In the genomic region with DNA sequence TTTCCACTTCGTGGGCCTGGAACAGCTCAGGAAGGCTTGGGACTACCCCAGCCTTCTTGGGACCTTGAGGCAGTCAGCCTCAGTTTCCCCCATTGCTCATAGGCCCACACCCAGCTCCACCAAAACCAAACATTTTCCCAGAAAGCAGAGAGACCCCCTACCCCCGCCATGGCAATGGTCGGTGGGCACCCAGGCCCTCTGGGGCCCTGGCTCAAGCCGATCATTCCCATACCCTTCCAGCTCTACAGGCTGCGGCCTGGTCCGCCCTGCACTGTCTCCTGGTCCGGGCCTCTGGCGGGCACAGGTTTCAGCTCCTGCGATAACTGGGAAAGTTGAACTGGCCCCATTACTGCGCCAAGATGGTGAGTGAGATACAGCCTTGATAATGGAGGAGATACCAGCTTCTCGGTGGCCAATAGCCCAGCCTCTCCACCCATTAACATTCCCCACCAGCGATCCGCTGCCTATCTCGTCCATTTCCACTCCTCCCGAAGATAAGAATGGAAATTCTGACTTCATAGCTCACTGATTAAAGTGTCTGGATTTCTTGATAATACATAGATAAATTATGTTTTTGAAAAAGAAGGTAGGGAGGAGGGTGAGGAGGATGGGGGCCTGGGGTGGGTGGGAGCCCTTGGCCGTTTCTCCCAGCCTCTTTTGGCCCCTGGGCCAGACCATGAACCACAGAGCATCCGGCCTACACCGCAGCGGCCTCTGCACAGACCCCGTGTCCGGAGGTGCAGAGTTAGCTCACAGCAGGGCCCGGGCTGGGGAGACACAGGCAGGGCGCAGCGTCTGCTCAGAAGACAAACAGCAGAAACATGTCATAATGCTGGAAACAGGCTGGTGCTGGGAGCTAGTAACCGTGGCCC, we compare ENCODE assay signal across 11 cellular contexts. TPM values are rescaled to one million over a fixed set of nuclear protein-coding genes. Genes with fewer than 3 reads are reported as not detected.
DNase-seq lines count a peak whose midpoint lies in the region; ATAC-seq and TF ChIP-seq lines count a peak whose summit lies in the region.
"Had no signal": no experiment of that assay in that cellular context is flagged by ENCODE, and none has a peak within 500 bp of the region (broad histone marks: within the 10 kb centered on the region; RNA-seq: fewer than 3 reads in every experiment).

No MANE protein-coding gene starts in this region.

- no peaks in the 10 kb centered on the region for H3K27me3 Mint-ChIP-seq in type B pancreatic cell

- no peak for TF ChIP-seq CTCF in fibroblast of the aortic adventitia (IDR thresholded peaks at IDR 0.05; ENCODE audit: insufficient read depth, low read length)
- TF ChIP-seq CTCF in type B pancreatic cell (conservative IDR thresholded peaks at IDR 0.05) = no peak

- H3K4me1 Mint-ChIP-seq in type B pancreatic cell (ENCODE audit: unreplicated experiment) = peaks cover 5% of the 10 kb centered on the region

- H3K27ac Mint-ChIP-seq in type B pancreatic cell = no peak overlapping the region

- peak; percentile 60 for DNase-seq in left cardiac atrium
- no peak for DNase-seq in Right ventricle myocardium superior
- DNase-seq in RPMI7951 (ENCODE audit: low read depth) = peak; percentile 47
- peak; percentile 83 for DNase-seq in fibroblast of the aortic adventitia (ENCODE audit: low read depth)
- DNase-seq in type B pancreatic cell (ENCODE audit: extremely low spot score, unreplicated experiment) = no peak
- no peak for DNase-seq in stimulated activated CD4-positive, alpha-beta T cell treated with anti-CD3 and anti-CD28 coated beads, Interleukin-4, amount 100 ng/mL, for 1 hour
- DNase-seq in ecto neural progenitor cell (ENCODE audit: low spot score) = no peak
- DNase-seq: DND-41, NCI-H1048, NCI-H446 had no signal

- H3K4me3 ChIP-seq in fibroblast of the aortic adventitia (ENCODE audit: low read depth, low read length) = no peak overlapping the region

- no peaks in the 10 kb centered on the region for H3K9me3 Mint-ChIP-seq in type B pancreatic cell

- no peaks in the 10 kb centered on the region for H3K36me3 Mint-ChIP-seq in type B pancreatic cell

- peak overlapping the region; percentile 14 for H3K4me3 Mint-ChIP-seq in type B pancreatic cell

- intact Hi-C loops in left cardiac atrium (cut with DNase I) = no loop called here
- intact Hi-C loops in Right ventricle myocardium superior (cut with DNase I) = no loop called here

- peak in 1 of 2 donors; percentile 57 for ATAC-seq in left cardiac atrium
- no peak for ATAC-seq in Right ventricle myocardium superior (ENCODE audit: poor library complexity)
- no peak for ATAC-seq in GM18517 (IDR thresholded peaks at IDR 0.05; ENCODE audit: unreplicated experiment)

RNA-seq across cellular contexts. Expression of a gene that starts 11.6 kb away (rescaled TPM):
- 10 to 100 TPM in 1 of 2 donors, 1 to 10 TPM in 1; 7.0 to 11.5 TPM for total RNA-seq in left cardiac atrium
- 3.6 TPM for total RNA-seq in Right ventricle myocardium superior
- total RNA-seq in RPMI7951 (2014; rRNA removed; shearing (Covaris generic)) = 0.88 and 1.1 TPM in 2 replicates
- total RNA-seq in fibroblast of the aortic adventitia (ENCODE audit: low replicate concordance) = 4.2 and 5.2 TPM in 2 replicates
- 24.0 and 26.7 TPM in 2 replicates for total RNA-seq in type B pancreatic cell (ENCODE audit: low replicate concordance)

Comparison
In these comparisons a context has a peak if more than half of its experiments do, and no peak if none do; other contexts are left out.
1. DNase-seq: peak in left cardiac atrium (single experiment), RPMI7951 (single experiment) and fibroblast of the aortic adventitia (single experiment); none in Right ventricle myocardium superior (single experiment), type B pancreatic cell (single experiment), stimulated activated CD4-positive, alpha-beta T cell treated with anti-CD3 and anti-CD28 coated beads, Interleukin-4, amount 100 ng/mL, for 1 hour (single experiment) and ecto neural progenitor cell (single experiment).